ENCODE assay signal across 13 cellular contexts in the genomic region with DNA sequence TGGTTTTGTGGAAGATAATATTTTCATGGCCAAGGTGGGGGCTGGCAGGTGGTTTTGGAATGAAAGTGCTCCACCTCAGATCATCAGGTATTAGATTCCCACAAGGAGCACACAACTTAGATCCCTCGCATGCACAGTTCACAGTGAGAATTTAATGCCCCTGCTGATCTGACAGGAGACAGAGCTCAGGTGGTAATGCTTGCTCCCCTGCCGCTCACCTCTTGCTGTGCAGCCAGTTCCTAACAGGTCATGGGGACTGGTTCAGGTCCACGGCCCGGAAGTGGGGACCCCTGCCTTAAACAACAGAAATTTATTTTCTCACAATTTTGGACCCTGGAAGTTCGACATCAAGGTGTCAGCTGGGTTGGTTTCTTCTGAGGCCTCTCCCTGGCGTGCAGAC.
DNase-seq lines count a peak whose midpoint lies in the region; TF ChIP-seq lines count a peak whose summit lies in the region.
"Had no signal": no experiment of that assay in that cellular context is flagged by ENCODE, and none has a peak within 500 bp of the region (broad histone marks: within the 10 kb centered on the region; RNA-seq: fewer than 3 reads in every experiment).

No MANE protein-coding gene starts in this region.

- H3K18ac ChIP-seq in neuronal stem cell (ENCODE audit: low read length): peak overlapping the region; percentile 79

- H2BK15ac ChIP-seq in neuronal stem cell (ENCODE audit: low read length): no peak overlapping the region

- peak overlapping the region; percentile 42 for H2BK120ac ChIP-seq in neuronal stem cell (ENCODE audit: low read depth, low read length)

- peaks cover 20 to 36% of the 10 kb centered on the region in 2 donors for H3K4me1 ChIP-seq in neuronal stem cell (ENCODE audit: control insufficient read depth in 2 of 2, insufficient read depth in 1 of 2, low read depth in 1 of 2, low read length in 2 of 2)
- H3K4me1 ChIP-seq in adrenal gland (replicated peaks in 1 of 2): peaks cover 32 to 39% of the 10 kb centered on the region in 2 donors

- no CpG with 5 or more reads among the region's 6 CpGs for WGBS in neuronal stem cell (ENCODE audit: extremely low coverage in 2 of 2, insufficient read length in 2 of 2, insufficient replicate concordance in 1 of 2), 2 donors
- WGBS in adrenal gland, 4 donors: 90 to 95% (median 94%) methylated on average over 6 of the region's 6 CpGs

- H2AFZ ChIP-seq in neuronal stem cell (ENCODE audit: low read length): no peak overlapping the region
- H2AFZ ChIP-seq: GM23338 had no signal

- H3K23ac ChIP-seq in neuronal stem cell (ENCODE audit: low read depth, low read length, poor library complexity): no peak overlapping the region

- no peak overlapping the region for H3K4me2 ChIP-seq in neuronal stem cell (ENCODE audit: insufficient read depth, low read length, poor library complexity, severe bottlenecking)
- H3K4me2 ChIP-seq: GM23338 had no signal

- H3K27me3 ChIP-seq in WERI-Rb-1 (ENCODE audit: insufficient read depth, low read depth, severe bottlenecking) (no peaks in the 10 kb centered on the region), dorsolateral prefrontal cortex (no peaks in the 10 kb centered on the region), neuronal stem cell (ENCODE audit: control insufficient read depth in 3 of 3, insufficient read depth in 3 of 3, low read depth in 1 of 3, low read length in 3 of 3) (no peaks in the 10 kb centered on the region), adrenal gland (no peaks in the 10 kb centered on the region)

- TF ChIP-seq POLR2A in adrenal gland (IDR thresholded peaks at IDR 0.05): no peak

- intact Hi-C loops in dorsolateral prefrontal cortex (cut with DNase I) (loop anchor here (10.0 kb wide), 2 partner anchors 160 to 770 kb away; no protein-coding TSS in a partner anchor), adrenal gland (cut with DNase I) (no loop called here)

- no peak overlapping the region for H4K8ac ChIP-seq in neuronal stem cell (ENCODE audit: low read depth, low read length)

- no peak overlapping the region for H4K91ac ChIP-seq in neuronal stem cell (ENCODE audit: low read depth, low read length, poor library complexity)

- H3K79me1 ChIP-seq in neuronal stem cell (ENCODE audit: low read depth, low read length): no peaks in the 10 kb centered on the region

- no peak overlapping the region for H3K9ac ChIP-seq in neuronal stem cell (ENCODE audit: low read depth, low read length, poor library complexity)

- H3K36me3 ChIP-seq in WERI-Rb-1 (no peaks in the 10 kb centered on the region), neuronal stem cell (replicated peaks in 1 of 2; ENCODE audit: control insufficient read depth in 2 of 2, insufficient read depth in 2 of 2, low read length in 2 of 2) (no peaks in the 10 kb centered on the region), adrenal gland (replicated peaks in 1 of 2) (no peaks in the 10 kb centered on the region)

- no peaks in the 10 kb centered on the region for H3K9me3 ChIP-seq in WERI-Rb-1 (ENCODE audit: severe bottlenecking)
- H3K9me3 ChIP-seq in neuronal stem cell (replicated peaks in 1 of 2; ENCODE audit: control insufficient read depth in 2 of 2, insufficient read depth in 1 of 2, low read depth in 1 of 2, low read length in 2 of 2): no peaks in the 10 kb centered on the region
- no peaks in the 10 kb centered on the region for H3K9me3 ChIP-seq in adrenal gland (replicated peaks in 1 of 3)

- H3K14ac ChIP-seq in neuronal stem cell (ENCODE audit: low read length): no peak overlapping the region

- DNase-seq in WERI-Rb-1 (peak; percentile 44), dorsolateral prefrontal cortex (no peak), neuronal stem cell (ENCODE audit: low spot score) (no peak), ecto neural progenitor cell (ENCODE audit: low spot score) (no peak), A172 (ENCODE audit: low spot score) (no peak), adrenal gland (no peak)
- DNase-seq: CD8-positive, alpha-beta T cell; COR-L47; DMS153; DMS79 treated with DMSO at 0.1 percent for 48 hours; EL; H7 had no signal

- H2BK5ac ChIP-seq in neuronal stem cell (ENCODE audit: low read length): no peak overlapping the region

- TF ChIP-seq CTCF in WERI-Rb-1 (IDR thresholded peaks at IDR 0.05; ENCODE audit: low read depth, low read length) (no peak), dorsolateral prefrontal cortex (IDR thresholded peaks at IDR 0.05 in 54 of 56, conservative IDR thresholded peaks at IDR 0.05 in 2 of 56; ENCODE audit: low read depth in 1 of 56, partially characterized antibody in 56 of 56) (no peak), adrenal gland (IDR thresholded peaks at IDR 0.05) (no peak)

- no peak overlapping the region for H3K4me3 ChIP-seq in WERI-Rb-1 (ENCODE audit: low read depth, low read length)
- H3K4me3 ChIP-seq in dorsolateral prefrontal cortex: no peak overlapping the region
- H3K4me3 ChIP-seq in neuronal stem cell (ENCODE audit: low read length in 2 of 2): no peak overlapping the region
- no peak overlapping the region for H3K4me3 ChIP-seq in adrenal gland
- H3K4me3 ChIP-seq: GM23338 had no signal

- H3K27ac ChIP-seq in WERI-Rb-1 (peak overlapping the region; percentile 86), dorsolateral prefrontal cortex (peak overlapping the region in 46 of 59 donors; percentile 16 to 99 (median 96)), neuronal stem cell (replicated peaks; ENCODE audit: low read length) (no peak overlapping the region), adrenal gland (no peak overlapping the region)

- no peak overlapping the region for H3K4ac ChIP-seq in neuronal stem cell (ENCODE audit: low read length)

- H2BK12ac ChIP-seq in neuronal stem cell (ENCODE audit: low read length): no peak overlapping the region

- H2AK5ac ChIP-seq in neuronal stem cell (ENCODE audit: low read depth, low read length): peak overlapping the region; percentile 9

Comparison
In these comparisons a context has a peak if more than half of its experiments do, and no peak if none do; other contexts are left out.
1. H3K27ac ChIP-seq: peak in WERI-Rb-1 (single experiment) and dorsolateral prefrontal cortex (46 of 59); none in neuronal stem cell (single experiment) and adrenal gland (0 of 5).
2. intact Hi-C loops: an anchor here in dorsolateral prefrontal cortex (10.0 kb wide); none called in adrenal gland.